21 cellular contexts compared by ENCODE assay signal in genomic region chr2:118834440-118834810, GRCh38. TPM values are rescaled to one million over a fixed set of nuclear protein-coding genes. Genes with fewer than 3 reads are reported as not detected.
DNase-seq lines count a peak whose midpoint lies in the region; ATAC-seq, FAIRE-seq and TF ChIP-seq lines count a peak whose summit lies in the region.
"Had no signal": no experiment of that assay in that cellular context is flagged by ENCODE, and none has a peak within 500 bp of the region (broad histone marks: within the 10 kb centered on the region; RNA-seq: fewer than 3 reads in every experiment).

No MANE protein-coding gene starts in this region.

- no peak overlapping the region for H2BK15ac ChIP-seq in mesendoderm (replicated peaks; ENCODE audit: low read depth)

- H3K9me2 ChIP-seq in GM23338 (ENCODE audit: insufficient read depth) = no peaks in the 10 kb centered on the region

- peak overlapping the region; percentile 98 for H2AFZ ChIP-seq in GM23338
- no peak overlapping the region for H2AFZ ChIP-seq in astrocyte (ENCODE audit: low read depth, low read length)
- H2AFZ ChIP-seq in smooth muscle cell (ENCODE audit: low read depth) = no peak overlapping the region

- peaks cover 45% of the 10 kb centered on the region for H3K4me1 ChIP-seq in GM23338 (ENCODE audit: insufficient read depth)
- peaks cover 7% of the 10 kb centered on the region for H3K4me1 ChIP-seq in astrocyte (ENCODE audit: insufficient read depth, low read length)
- peaks cover 2% of the 10 kb centered on the region for H3K4me1 ChIP-seq in mesendoderm (ENCODE audit: control insufficient read depth, low read depth, low read length)
- H3K4me1 ChIP-seq in smooth muscle cell (ENCODE audit: low read depth) = peaks cover 18% of the 10 kb centered on the region
- H3K4me1 ChIP-seq in mucosa of descending colon (ENCODE audit: low read depth) = peaks cover 13% of the 10 kb centered on the region

- peaks cover 8% of the 10 kb centered on the region; the same call in 1 of the 2 replicates for H3F3A ChIP-seq in GM23338 (replicated peaks; ENCODE audit: low read depth)
- H3F3A ChIP-seq in smooth muscle cell (ENCODE audit: low read depth) = no peaks in the 10 kb centered on the region

- H3K27me3 Mint-ChIP-seq in GM23338 (ENCODE audit: insufficient read depth, low read depth, poor library complexity) (peaks cover 99% of the 10 kb centered on the region), astrocyte (ENCODE audit: low read depth, unreplicated experiment) (peaks cover 93% of the 10 kb centered on the region)
- H3K27me3 Mint-ChIP-seq in activated CD8-positive, alpha-beta T cell treated with anti-CD3 and anti-CD28 coated beads for 36 hours = peaks cover 80% of the 10 kb centered on the region

- no peak overlapping the region for H3K4ac ChIP-seq in mesendoderm (ENCODE audit: low read depth, low read length)

- FAIRE-seq in astrocyte (lab: Jason Lieb, UNC) = no peak
- FAIRE-seq: islet of Langerhans had no signal

- H3K9me3 Mint-ChIP-seq in GM23338 (no peaks in the 10 kb centered on the region; the same call in 2 of the 3 replicates), astrocyte (ENCODE audit: unreplicated experiment) (peaks cover 8% of the 10 kb centered on the region)
- H3K9me3 Mint-ChIP-seq in activated CD8-positive, alpha-beta T cell treated with anti-CD3 and anti-CD28 coated beads for 36 hours = no peaks in the 10 kb centered on the region
- H3K9me3 Mint-ChIP-seq: activated CD4-positive, alpha-beta T cell treated with anti-CD3 and anti-CD28 coated beads, Interleukin-2, amount 10 ng/mL, durations not matched to agents 24 days and 14 days had no signal

- no peak overlapping the region for H2AK5ac ChIP-seq in mesendoderm (ENCODE audit: low read length)

- no peak overlapping the region for H3K18ac ChIP-seq in mesendoderm (ENCODE audit: low read length)

- no peak overlapping the region for H2BK5ac ChIP-seq in mesendoderm (ENCODE audit: low read length)

- H3K9ac ChIP-seq in astrocyte (ENCODE audit: low read length) = no peak overlapping the region
- H3K9ac ChIP-seq in mesendoderm (ENCODE audit: low read length) = no peak overlapping the region
- no peak overlapping the region for H3K9ac ChIP-seq in smooth muscle cell (ENCODE audit: low read depth)

- WGBS in mesendoderm (ENCODE audit: extremely low coverage, insufficient coverage, low lambda C conversion rate) = no CpG with 5 or more reads among the region's 18 CpGs
- WGBS in smooth muscle cell (ENCODE audit: low lambda C conversion rate) = 16% methylated on average over 18 of the region's 18 CpGs

- no peak overlapping the region for H3K23ac ChIP-seq in mesendoderm (ENCODE audit: low read length)

- peak overlapping the region; percentile 69 for H3K4me3 ChIP-seq in GM23338
- no peak overlapping the region for H3K4me3 ChIP-seq in astrocyte (ENCODE audit: insufficient read depth, low read depth, low read length)
- H3K4me3 ChIP-seq in mesendoderm (ENCODE audit: low read length) = no peak overlapping the region
- no peak overlapping the region for H3K4me3 ChIP-seq in smooth muscle cell
- H3K4me3 ChIP-seq in mucosa of descending colon = no peak overlapping the region
- H3K4me3 ChIP-seq: colonic mucosa, lung had no signal

- H3K79me2 ChIP-seq in GM23338 (replicated peaks; ENCODE audit: insufficient read depth) (no peaks in the 10 kb centered on the region), astrocyte (ENCODE audit: insufficient read depth, low read length) (peaks cover under 1% of the 10 kb centered on the region), mesendoderm (ENCODE audit: control insufficient read depth, insufficient read depth, low read length) (no peaks in the 10 kb centered on the region), smooth muscle cell (ENCODE audit: low read depth) (no peaks in the 10 kb centered on the region)

- no peak overlapping the region for H3K27ac Mint-ChIP-seq in GM23338
- H3K27ac Mint-ChIP-seq in astrocyte (ENCODE audit: unreplicated experiment) = no peak overlapping the region
- no peak overlapping the region for H3K27ac Mint-ChIP-seq in activated CD8-positive, alpha-beta T cell treated with anti-CD3 and anti-CD28 coated beads for 36 hours

- H3K4me3 Mint-ChIP-seq in GM23338 (peak overlapping the region; percentile 71), astrocyte (ENCODE audit: unreplicated experiment) (peak overlapping the region; percentile 41)
- no peak overlapping the region for H3K4me3 Mint-ChIP-seq in activated CD8-positive, alpha-beta T cell treated with anti-CD3 and anti-CD28 coated beads for 36 hours
- H3K4me3 Mint-ChIP-seq: activated CD4-positive, alpha-beta T cell treated with anti-CD3 and anti-CD28 coated beads, Interleukin-2, amount 10 ng/mL, durations not matched to agents 24 days and 14 days had no signal

- no peak overlapping the region for H3K56ac ChIP-seq in mesendoderm (ENCODE audit: low read length)

- ATAC-seq in GM23338 (peak; percentile 10), mucosa of descending colon (no peak), left ventricle myocardium superior (no peak)
- no peak for ATAC-seq in activated CD8-positive, alpha-beta T cell treated with anti-CD3 and anti-CD28 coated beads for 36 hours
- ATAC-seq: stimulated activated naive CD8-positive, alpha-beta T cell treated with anti-CD3 and anti-CD28 coated beads, Interleukin-15, Interleukin-2, amounts not matched to agents 100 U/mL and 50 U/mL, for 24 hours had no signal

- no peaks in the 10 kb centered on the region for H3K9me3 ChIP-seq in astrocyte (ENCODE audit: insufficient read depth, low read depth, low read length)
- H3K9me3 ChIP-seq in smooth muscle cell (replicated peaks; ENCODE audit: low read depth) = no peaks in the 10 kb centered on the region
- no peaks in the 10 kb centered on the region for H3K9me3 ChIP-seq in mucosa of descending colon
- H3K9me3 ChIP-seq: colonic mucosa, tibial artery had no signal

- H3K36me3 Mint-ChIP-seq in GM23338 (ENCODE audit: low read depth) (no peaks in the 10 kb centered on the region), astrocyte (ENCODE audit: low read depth, unreplicated experiment) (peaks cover 3% of the 10 kb centered on the region)
- H3K36me3 Mint-ChIP-seq in activated CD8-positive, alpha-beta T cell treated with anti-CD3 and anti-CD28 coated beads for 36 hours (ENCODE audit: low read depth) = no peaks in the 10 kb centered on the region

- no peak overlapping the region for H3K27ac ChIP-seq in GM23338 (ENCODE audit: low read depth)
- H3K27ac ChIP-seq in astrocyte (ENCODE audit: low read depth, low read length) = no peak overlapping the region
- H3K27ac ChIP-seq in mesendoderm (ENCODE audit: low read depth, low read length) = no peak overlapping the region
- H3K27ac ChIP-seq in smooth muscle cell (ENCODE audit: low read depth) = no peak overlapping the region
- H3K27ac ChIP-seq: brain microvascular endothelial cell, colonic mucosa, HL-60, tibial artery had no signal

- peaks cover 100% of the 10 kb centered on the region for H3K27me3 ChIP-seq in GM23338 (ENCODE audit: insufficient read depth)
- H3K27me3 ChIP-seq in astrocyte (ENCODE audit: insufficient read depth, low read length) = peaks cover 54% of the 10 kb centered on the region
- peaks cover 75% of the 10 kb centered on the region for H3K27me3 ChIP-seq in mesendoderm (ENCODE audit: insufficient read depth, low read length, poor library complexity)
- H3K27me3 ChIP-seq in smooth muscle cell (ENCODE audit: low read depth) = peaks cover 100% of the 10 kb centered on the region

- intact Hi-C loops in mucosa of descending colon (cut with DNase I, micrococcal nuclease) (no loop called here), left ventricle myocardium superior (cut with micrococcal nuclease) (no loop called here)
- intact Hi-C loops in activated CD8-positive, alpha-beta T cell treated with anti-CD3 and anti-CD28 coated beads for 36 hours (cut with micrococcal nuclease) = no loop called here

- no peak overlapping the region for H2BK120ac ChIP-seq in mesendoderm (ENCODE audit: low read depth, low read length)

- H3K36me3 ChIP-seq in GM23338 (ENCODE audit: insufficient read depth) = no peaks in the 10 kb centered on the region
- no peaks in the 10 kb centered on the region for H3K36me3 ChIP-seq in astrocyte (ENCODE audit: insufficient read depth, low read length)
- no peaks in the 10 kb centered on the region for H3K36me3 ChIP-seq in mesendoderm (ENCODE audit: control insufficient read depth, insufficient read depth, low read length)
- no peaks in the 10 kb centered on the region for H3K36me3 ChIP-seq in smooth muscle cell (ENCODE audit: low read depth)
- no peaks in the 10 kb centered on the region for H3K36me3 ChIP-seq in mucosa of descending colon (ENCODE audit: low read depth)
- H3K36me3 ChIP-seq: brain microvascular endothelial cell, colonic mucosa, tibial artery had no signal

- H4K20me1 ChIP-seq in GM23338 (replicated peaks; ENCODE audit: insufficient read depth) = peaks cover 16% of the 10 kb centered on the region; the same call in 1 of the 2 replicates
- no peaks in the 10 kb centered on the region for H4K20me1 ChIP-seq in astrocyte (ENCODE audit: insufficient read depth, low read length)
- no peaks in the 10 kb centered on the region for H4K20me1 ChIP-seq in smooth muscle cell (ENCODE audit: low read depth)

- H4K8ac ChIP-seq in mesendoderm (ENCODE audit: low read depth, low read length) = no peak overlapping the region

- H4K5ac ChIP-seq in mesendoderm (ENCODE audit: low read length) = no peak overlapping the region

- H3K4me2 ChIP-seq in GM23338 (peak overlapping the region; percentile 91), astrocyte (ENCODE audit: low read length) (no peak overlapping the region), mesendoderm (ENCODE audit: low read length) (peak overlapping the region; percentile 16), smooth muscle cell (peak overlapping the region; percentile 96)

- DNase-seq in GM23338 (ENCODE audit: low spot score) (peak; percentile 53), astrocyte (ENCODE audit: low read depth) (no peak), mesendoderm (peak; percentile 35), smooth muscle cell (lab: John Stamatoyannopoulos, UW; ENCODE audit: unreplicated experiment) (no peak), mucosa of descending colon (no peak), left ventricle myocardium superior (no peak)
- no peak for DNase-seq in activated CD8-positive, alpha-beta T cell treated with anti-CD3 and anti-CD28 coated beads for 36 hours
- DNase-seq: activated CD4-positive, alpha-beta T cell treated with anti-CD3 and anti-CD28 coated beads, Interleukin-2, amount 10 ng/mL, durations not matched to agents 24 days and 14 days; brain microvascular endothelial cell; colonic mucosa; NCI-H1694; NCI-H2227 treated with DMSO at 0.1 percent for 48 hours; NCI-H774; OCI-M1; SHP77; stimulated activated CD4-positive, alpha-beta T cell treated with anti-CD3 and anti-CD28 coated beads, Interleukin-2, amount 100 ng/mL, for 24 hours; stimulated activated naive CD8-positive, alpha-beta T cell treated with anti-CD3 and anti-CD28 coated beads, Interleukin-15, Interleukin-2, amounts not matched to agents 100 U/mL and 50 U/mL, for 24 hours; tibial artery had no signal

- H3K4me1 Mint-ChIP-seq in GM23338 = peaks cover 36% of the 10 kb centered on the region
- H3K4me1 Mint-ChIP-seq in astrocyte (ENCODE audit: low read depth, unreplicated experiment) = no peaks in the 10 kb centered on the region
- peaks cover 9% of the 10 kb centered on the region for H3K4me1 Mint-ChIP-seq in activated CD8-positive, alpha-beta T cell treated with anti-CD3 and anti-CD28 coated beads for 36 hours (ENCODE audit: low read depth)

- CTCF ChIA-PET in activated CD8-positive, alpha-beta T cell treated with anti-CD3 and anti-CD28 coated beads for 36 hours (lab: Charles Lee) = interaction anchor here (2.3 kb wide), 1 partner anchor 21 kb away, joined by 9 read pairs; no protein-coding TSS in a partner anchor

- POLR2A ChIA-PET in activated CD8-positive, alpha-beta T cell treated with anti-CD3 and anti-CD28 coated beads for 36 hours (lab: Charles Lee) = no interaction called here

- TF ChIP-seq CTCF in GM23338 (conservative IDR thresholded peaks at IDR 0.05; ENCODE audit: low read depth in 2 of 2) (no peak), astrocyte (IDR thresholded peaks at IDR 0.05; ENCODE audit: insufficient read depth, low read depth, low read length) (no peak), smooth muscle cell (IDR thresholded peaks at IDR 0.05; ENCODE audit: borderline replicate concordance, insufficient read depth, poor library complexity, severe bottlenecking) (no peak), mucosa of descending colon (IDR thresholded peaks at IDR 0.05) (no peak)
- no peak for TF ChIP-seq CTCF in activated CD8-positive, alpha-beta T cell treated with anti-CD3 and anti-CD28 coated beads for 36 hours (IDR thresholded peaks at IDR 0.05)

- no peaks in the 10 kb centered on the region for H3K79me1 ChIP-seq in mesendoderm (ENCODE audit: low read length)

RNA-seq across cellular contexts. Expression of gene EN1, which starts 13.0 kb away (rescaled TPM):
- 0.24 TPM in 1 of 2 replicates, not detected in the other for total RNA-seq in GM23338 (2014; rRNA removed; shearing (Covaris generic))
- polyA plus RNA-seq in GM23338 (2016; fragmentation: Nextera tagmentation; extraction: Ambion mirVana) (0.09 and 0.21 TPM in 2 replicates), smooth muscle cell (3.4 and 12.9 TPM in 2 replicates)
- total RNA-seq in astrocyte (0.09 TPM in 1 of 2 replicates, not detected in the other), smooth muscle cell (3.0 TPM in 2 replicates), mucosa of descending colon (not detected), left ventricle myocardium superior (not detected)
- polyA plus RNA-seq in mesendoderm (2013, experiment 1 of 2) = 0.01 TPM
- polyA plus RNA-seq in mesendoderm (2013, experiment 2 of 2) = not detected
- not detected for total RNA-seq in activated CD8-positive, alpha-beta T cell treated with anti-CD3 and anti-CD28 coated beads for 36 hours
- total RNA-seq: activated CD4-positive, alpha-beta T cell treated with anti-CD3 and anti-CD28 coated beads, Interleukin-2, amount 10 ng/mL, durations not matched to agents 24 days and 14 days; colonic mucosa; lung had no signal
- polyA plus RNA-seq: lung had no signal

Comparison
In these comparisons a context has a peak if more than half of its experiments do, and no peak if none do; other contexts are left out.
1. DNase-seq: peak in GM23338 (single experiment) and mesendoderm (single experiment); none in astrocyte (single experiment), smooth muscle cell (single experiment), mucosa of descending colon (0 of 3), left ventricle myocardium superior (single experiment) and activated CD8-positive, alpha-beta T cell treated with anti-CD3 and anti-CD28 coated beads for 36 hours (single experiment).